8 cellular contexts compared by ENCODE assay signal in the genomic region with DNA sequence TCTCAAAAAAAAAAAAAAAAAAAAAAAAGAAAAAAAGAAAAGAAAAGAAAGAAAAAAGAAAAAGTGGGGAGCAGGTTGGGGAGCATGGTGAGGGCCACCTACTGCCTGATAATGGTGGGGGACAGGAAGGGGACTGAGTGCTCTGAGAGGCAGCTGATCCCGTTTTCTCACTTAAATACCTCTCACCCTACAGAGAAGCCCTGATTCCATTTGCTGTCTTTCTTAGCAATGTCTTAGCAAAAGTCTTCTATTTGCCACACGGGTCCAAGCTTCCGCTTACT. TPM values are rescaled to one million over a fixed set of nuclear protein-coding genes. Genes with fewer than 3 reads are reported as not detected.
A peak's percentile ranks its signal among the peaks of the same experiment; 100 is the strongest.
DNase-seq lines count a peak whose midpoint lies in the region; ATAC-seq lines count a peak whose summit lies in the region.

No MANE protein-coding gene starts in this region.

- H3K27ac ChIP-seq in caudate nucleus (ENCODE audit: low read depth, low read length) (peak overlapping the region; percentile 71), mucosa of rectum (ENCODE audit: low read depth in 2 of 2, low read length in 2 of 2) (peak overlapping the region; percentile 85), aorta (ENCODE audit: low read depth in 1 of 2, low read length in 2 of 2) (peak overlapping the region; percentile 65 to 79)

- peak overlapping the region; percentile 84 to 85 for H3K4me3 ChIP-seq in mucosa of rectum (ENCODE audit: low read length in 2 of 2)
- no peak overlapping the region for H3K4me3 ChIP-seq in aorta (ENCODE audit: low read length in 2 of 2)

- H3K9ac ChIP-seq in mucosa of rectum (ENCODE audit: low read depth in 1 of 2, low read length in 2 of 2), result peak overlapping the region; percentile 81 to 84

- H3K4me3 Mint-ChIP-seq in stimulated activated naive CD8-positive, alpha-beta T cell treated with anti-CD3 and anti-CD28 coated beads, Interleukin-15, Interleukin-2, amounts not matched to agents 100 ng/mL and 50 ng/mL, for 24 hours, result peak overlapping the region; percentile 86

- H3K36me3 ChIP-seq in mucosa of rectum (ENCODE audit: control insufficient read depth in 2 of 2, insufficient read depth in 2 of 2, low read length in 2 of 2) (no peaks in the 10 kb centered on the region), aorta (ENCODE audit: control insufficient read depth in 1 of 2, insufficient read depth in 2 of 2, low read length in 1 of 2) (no peaks in the 10 kb centered on the region)

- intact Hi-C loops in aorta (cut with DNase I), result no loop called here

- no peaks in the 10 kb centered on the region for H3K9me3 Mint-ChIP-seq in stimulated activated naive CD8-positive, alpha-beta T cell treated with anti-CD3 and anti-CD28 coated beads, Interleukin-15, Interleukin-2, amounts not matched to agents 100 ng/mL and 50 ng/mL, for 24 hours

- WGBS in aorta, 2 donors, result 25 to 28% methylated on average over 3 of the region's 3 CpGs

- H3K4me1 ChIP-seq in mucosa of rectum (ENCODE audit: control insufficient read depth in 2 of 2, insufficient read depth in 2 of 2, low read length in 2 of 2), result peaks cover 18 to 21% of the 10 kb centered on the region in 2 donors
- H3K4me1 ChIP-seq in aorta (ENCODE audit: control insufficient read depth in 1 of 2, insufficient read depth in 2 of 2, low read length in 2 of 2), result peaks cover 0 to 2% of the 10 kb centered on the region in 2 donors

- H3K27me3 Mint-ChIP-seq in stimulated activated naive CD8-positive, alpha-beta T cell treated with anti-CD3 and anti-CD28 coated beads, Interleukin-15, Interleukin-2, amounts not matched to agents 100 ng/mL and 50 ng/mL, for 24 hours, result no peaks in the 10 kb centered on the region

- H3K27ac Mint-ChIP-seq in stimulated activated naive CD8-positive, alpha-beta T cell treated with anti-CD3 and anti-CD28 coated beads, Interleukin-15, Interleukin-2, amounts not matched to agents 100 ng/mL and 50 ng/mL, for 24 hours, result peak overlapping the region; percentile 88

- H3K36me3 Mint-ChIP-seq in stimulated activated naive CD8-positive, alpha-beta T cell treated with anti-CD3 and anti-CD28 coated beads, Interleukin-15, Interleukin-2, amounts not matched to agents 100 ng/mL and 50 ng/mL, for 24 hours (ENCODE audit: low read depth), result no peaks in the 10 kb centered on the region

- H3K9me3 ChIP-seq in mucosa of rectum (ENCODE audit: control insufficient read depth in 2 of 2, low read length in 2 of 2) (no peaks in the 10 kb centered on the region), aorta (ENCODE audit: control insufficient read depth, low read length) (no peaks in the 10 kb centered on the region)

- DNase-seq in stimulated activated naive CD8-positive, alpha-beta T cell treated with anti-CD3 and anti-CD28 coated beads, Interleukin-15, Interleukin-2, amounts not matched to agents 100 U/mL and 50 U/mL, for 24 hours, result no peak
- DNase-seq in caudate nucleus (lab: John Stamatoyannopoulos, UW) (no peak), aorta (no peak), NCI-H2196 treated with DMSO at 0.1 percent for 48 hours (lab: John Stamatoyannopoulos, UW; ENCODE audit: unreplicated experiment) (no peak)
- DNase-seq in activated effector memory CD4-positive, alpha-beta T cell treated with anti-CD3 and anti-CD28 coated beads, Interleukin-2, amount 50 U/mL, for 16 hours, result no peak

- no peak for ATAC-seq in stimulated activated naive CD8-positive, alpha-beta T cell treated with anti-CD3 and anti-CD28 coated beads, Interleukin-15, Interleukin-2, amounts not matched to agents 100 U/mL and 50 U/mL, for 24 hours
- ATAC-seq in aorta (ENCODE audit: low FRiP score) (no peak), HG03196 (IDR thresholded peaks at IDR 0.05; ENCODE audit: unreplicated experiment) (no peak)

- no peaks in the 10 kb centered on the region for H3K27me3 ChIP-seq in mucosa of rectum (ENCODE audit: control insufficient read depth in 2 of 2, insufficient read depth in 2 of 2, low read length in 2 of 2)
- no peaks in the 10 kb centered on the region for H3K27me3 ChIP-seq in aorta (ENCODE audit: control insufficient read depth in 1 of 2, insufficient read depth in 2 of 2, low read length in 1 of 2)

- peaks cover 49% of the 10 kb centered on the region for H3K4me1 Mint-ChIP-seq in stimulated activated naive CD8-positive, alpha-beta T cell treated with anti-CD3 and anti-CD28 coated beads, Interleukin-15, Interleukin-2, amounts not matched to agents 100 ng/mL and 50 ng/mL, for 24 hours (ENCODE audit: low read depth)

RNA-seq across cellular contexts. Expression of a gene that starts 0.7 kb away (rescaled TPM):
- 10 to 100 TPM; 62.6 to 65.4 TPM for total RNA-seq in aorta
- 10 to 100 TPM in 1 of 2 donors, 1 to 10 TPM in 1; 4.8 to 17.9 TPM for polyA plus RNA-seq in aorta

RNA-seq across cellular contexts. Expression of a gene that starts 58.8 kb away (rescaled TPM):
- total RNA-seq in aorta, result 10 to 100 TPM; 34.8 to 62.0 TPM
- polyA plus RNA-seq in aorta, result 10 to 100 TPM; 21.2 to 36.8 TPM

Comparison
In these comparisons a context has a peak if more than half of its experiments do, and no peak if none do; other contexts are left out.
1. H3K4me3 ChIP-seq: peak in mucosa of rectum (2 of 2); none in aorta (0 of 2).
2. Peak in every context shown above with its lines, with median percentiles within 50 percentile points of each other: H3K27ac ChIP-seq.